ENCODE assay signal across 13 cellular contexts in genomic region chr16:56849690-56850680, GRCh38. TPM values are rescaled to one million over a fixed set of nuclear protein-coding genes. Genes with fewer than 3 reads are reported as not detected.
DNase-seq lines count a peak whose midpoint lies in the region; ATAC-seq and TF ChIP-seq lines count a peak whose summit lies in the region.
"Had no signal": no experiment of that assay in that cellular context is flagged by ENCODE, and none has a peak within 500 bp of the region (broad histone marks: within the 10 kb centered on the region; RNA-seq: fewer than 3 reads in every experiment).

No MANE protein-coding gene starts in this region.

- peak overlapping the region; percentile 78 for H3K4ac ChIP-seq in IMR-90 (ENCODE audit: low read depth, low read length)

- peaks cover 12% of the 10 kb centered on the region for H3K36me3 Mint-ChIP-seq in stimulated activated effector memory CD8-positive, alpha-beta T cell treated with anti-CD3 and anti-CD28 coated beads, Interleukin-12 subunit alpha, Interleukin-12 subunit beta, amount 100 ng/mL, for 72 hours

- DNase-seq in IMR-90 (peak; percentile 38), astrocyte of the hippocampus (ENCODE audit: low read depth, low spot score) (peak; percentile 87), SIG-M5 treated with dmso at 0.1 percent for 504 hours (lab: John Stamatoyannopoulos, UW; ENCODE audit: unreplicated experiment) (no peak), esophagus muscularis mucosa (ENCODE audit: extremely low spot score) (no peak)
- no peak for DNase-seq in stimulated activated effector memory CD8-positive, alpha-beta T cell treated with anti-CD3 and anti-CD28 coated beads, Interleukin-12 subunit alpha, Interleukin-12 subunit beta, amount 100 ng/mL, for 72 hours (ENCODE audit: low spot score in 2 of 2)
- DNase-seq: activated CD4-positive, CD25-positive, alpha-beta regulatory T cell; activated T-cell treated with anti-CD3 and anti-CD28 coated beads, Interleukin-2, amount 50 U/mL, for 72 hours; KBM-7; stimulated activated CD8-positive, alpha-beta memory T cell treated with anti-CD3 and anti-CD28 coated beads, Interleukin-4, amount 100 ng/mL, for 48 hours had no signal

- ATAC-seq in IMR-90 (ENCODE audit: low read depth): peak; percentile 35
- no peak for ATAC-seq in stimulated activated effector memory CD8-positive, alpha-beta T cell treated with anti-CD3 and anti-CD28 coated beads, Interleukin-12 subunit alpha, Interleukin-12 subunit beta, amount 100 ng/mL, for 72 hours
- no peak for ATAC-seq in GM19452 (IDR thresholded peaks at IDR 0.05; ENCODE audit: unreplicated experiment)
- ATAC-seq in GM21619 (IDR thresholded peaks at IDR 0.05; ENCODE audit: unreplicated experiment): no peak
- ATAC-seq: activated T-cell treated with anti-CD3 and anti-CD28 coated beads, Interleukin-2, amount 50 U/mL, for 72 hours; mucosa of descending colon had no signal

- no peaks in the 10 kb centered on the region for H4K20me1 ChIP-seq in IMR-90 (ENCODE audit: insufficient read depth, low read length)

- peak overlapping the region; percentile 75 for H3K23ac ChIP-seq in IMR-90 (ENCODE audit: low read depth, low read length)

- 60% methylated on average over 1 of the region's 11 CpGs; no CpG with 5 or more reads in 1 of the 2 experiments for WGBS in IMR-90 (ENCODE audit: extremely low coverage in 2 of 2, insufficient read length in 1 of 2), 2 experiments
- WGBS in esophagus muscularis mucosa: 90% methylated on average over 11 of the region's 11 CpGs

- peak overlapping the region; percentile 26 for H3K9ac ChIP-seq in IMR-90 (ENCODE audit: low read depth, low read length)

- peak overlapping the region; percentile 91 for H2BK120ac ChIP-seq in IMR-90 (ENCODE audit: low read depth, low read length)

- H2BK20ac ChIP-seq in IMR-90 (ENCODE audit: low read depth, low read length): peak overlapping the region; percentile 88

- H2BK15ac ChIP-seq in IMR-90 (ENCODE audit: low read depth, low read length): peak overlapping the region; percentile 6; the same call in 2 of the 3 replicates

- peak overlapping the region; percentile 24 to 86 for H4K8ac ChIP-seq in IMR-90 (ENCODE audit: low read depth in 2 of 2, low read length in 2 of 2)

- peak overlapping the region; percentile 82 for H3K14ac ChIP-seq in IMR-90 (replicated peaks; ENCODE audit: low read depth, low read length)

- peak overlapping the region; percentile 85 for H2AK9ac ChIP-seq in IMR-90 (replicated peaks; ENCODE audit: low read depth, low read length, poor library complexity)

- H3K9me3 ChIP-seq in IMR-90 (ENCODE audit: control insufficient read depth, insufficient read depth, low read length): no peaks in the 10 kb centered on the region
- no peaks in the 10 kb centered on the region for H3K9me3 ChIP-seq in esophagus muscularis mucosa
- H3K9me3 ChIP-seq: mucosa of descending colon had no signal

- BruUV-seq in IMR-90 (replicated peaks; lab: Mats Ljungman, UMichigan): no TSS peak

- H2BK5ac ChIP-seq in IMR-90 (ENCODE audit: low read depth, low read length, poor library complexity, severe bottlenecking): peak overlapping the region; percentile 83

- peaks cover 18% of the 10 kb centered on the region for H3K4me1 Mint-ChIP-seq in stimulated activated effector memory CD8-positive, alpha-beta T cell treated with anti-CD3 and anti-CD28 coated beads, Interleukin-12 subunit alpha, Interleukin-12 subunit beta, amount 100 ng/mL, for 72 hours

- H3K27ac Mint-ChIP-seq in stimulated activated effector memory CD8-positive, alpha-beta T cell treated with anti-CD3 and anti-CD28 coated beads, Interleukin-12 subunit alpha, Interleukin-12 subunit beta, amount 100 ng/mL, for 72 hours: peak overlapping the region; percentile 72
- H3K27ac Mint-ChIP-seq: activated T-cell treated with anti-CD3 and anti-CD28 coated beads, Interleukin-2, amount 50 U/mL, for 72 hours had no signal

- TF ChIP-seq EP300 in esophagus muscularis mucosa (IDR thresholded peaks at IDR 0.05): no peak

- peak overlapping the region; percentile 80 for H2AFZ ChIP-seq in IMR-90 (replicated peaks; ENCODE audit: low read length, poor library complexity)

- H3K56ac ChIP-seq in IMR-90 (ENCODE audit: extremely low read depth, insufficient read depth, low read length): 0 out of 2 replicates have a peak overlapping the region, but pooled peaks have one; percentile 18

- H3K27ac ChIP-seq in IMR-90 (ENCODE audit: insufficient read depth, low read length): peak overlapping the region; percentile 80
- H3K27ac ChIP-seq in layer of hippocampus (ENCODE audit: low read depth, low read length): peak overlapping the region; percentile 64
- H3K27ac ChIP-seq in esophagus muscularis mucosa (replicated peaks in 1 of 4): no peak overlapping the region

- dilution Hi-C loops in IMR-90 (cut with HindIII; ENCODE audit: low sequenced_read_pairs, unreplicated experiment): no loop called here

- peaks cover 33% of the 10 kb centered on the region for H3K4me1 ChIP-seq in IMR-90 (ENCODE audit: control insufficient read depth, insufficient read depth, low read length)
- peaks cover 0 to 19% (median 15%) of the 10 kb centered on the region in 4 donors for H3K4me1 ChIP-seq in esophagus muscularis mucosa

- no peak for TF ChIP-seq RAD21 in IMR-90 (IDR thresholded peaks at IDR 0.05; ENCODE audit: low read length)

- intact Hi-C loops in IMR-90 (cut with micrococcal nuclease) (loop anchor here (5.0 kb wide), 1 partner anchor 43 kb away; no protein-coding TSS in a partner anchor), esophagus muscularis mucosa (cut with DNase I) (no loop called here)

- peaks cover 33% of the 10 kb centered on the region for H3K9me1 ChIP-seq in IMR-90 (ENCODE audit: insufficient read depth, low read length)

- H3K36me3 ChIP-seq in IMR-90 (ENCODE audit: control insufficient read depth, insufficient read depth, low read length): no peaks in the 10 kb centered on the region
- H3K36me3 ChIP-seq in esophagus muscularis mucosa: peaks cover 0 to 9% (median 5%) of the 10 kb centered on the region in 4 donors

- H4K5ac ChIP-seq in IMR-90 (ENCODE audit: low read depth, low read length): peak overlapping the region; percentile 82

- POLR2A ChIA-PET in IMR-90 (lab: Charles Lee; ENCODE audit: unreplicated experiment): no interaction called here

- H3K4me3 Mint-ChIP-seq in stimulated activated effector memory CD8-positive, alpha-beta T cell treated with anti-CD3 and anti-CD28 coated beads, Interleukin-12 subunit alpha, Interleukin-12 subunit beta, amount 100 ng/mL, for 72 hours: no peak overlapping the region
- H3K4me3 Mint-ChIP-seq: activated T-cell treated with anti-CD3 and anti-CD28 coated beads, Interleukin-2, amount 50 U/mL, for 72 hours had no signal

- H3K9me3 Mint-ChIP-seq in stimulated activated effector memory CD8-positive, alpha-beta T cell treated with anti-CD3 and anti-CD28 coated beads, Interleukin-12 subunit alpha, Interleukin-12 subunit beta, amount 100 ng/mL, for 72 hours: no peaks in the 10 kb centered on the region
- H3K9me3 Mint-ChIP-seq: activated T-cell treated with anti-CD3 and anti-CD28 coated beads, Interleukin-2, amount 50 U/mL, for 72 hours had no signal

- peak overlapping the region; percentile 86 for H3K18ac ChIP-seq in IMR-90 (ENCODE audit: low read depth, low read length)

- no peak for TF ChIP-seq CTCF in IMR-90 (conservative IDR thresholded peaks at IDR 0.05; ENCODE audit: low read depth, low read length)
- no peak for TF ChIP-seq CTCF in esophagus muscularis mucosa (IDR thresholded peaks at IDR 0.05)

- TF ChIP-seq POLR2A in IMR-90 (IDR thresholded peaks at IDR 0.05; ENCODE audit: low read depth, low read length): no peak
- TF ChIP-seq POLR2A in esophagus muscularis mucosa (IDR thresholded peaks at IDR 0.05; ENCODE audit: low read depth): no peak

- H3K79me1 ChIP-seq in IMR-90 (ENCODE audit: low read depth in 1 of 2, low read length in 2 of 2): 0 out of 4 replicates have a peak, but pooled peaks cover 0 to 9% of the 10 kb centered on the region in 2 experiments

- no peak overlapping the region for H3K4me3 ChIP-seq in IMR-90 (ENCODE audit: insufficient read depth, low read depth, low read length)
- H3K4me3 ChIP-seq in esophagus muscularis mucosa: no peak overlapping the region
- H3K4me3 ChIP-seq: mucosa of descending colon had no signal

- H3K27me3 ChIP-seq in IMR-90 (ENCODE audit: control insufficient read depth, insufficient read depth, low read length): no peaks in the 10 kb centered on the region
- no peaks in the 10 kb centered on the region for H3K27me3 ChIP-seq in layer of hippocampus (ENCODE audit: control insufficient read depth, insufficient read depth, low read length)
- H3K27me3 ChIP-seq in esophagus muscularis mucosa: no peaks in the 10 kb centered on the region

- H3K4me2 ChIP-seq in IMR-90 (ENCODE audit: low read depth, low read length): peak overlapping the region; percentile 6; the same call in 1 of the 2 replicates

- CTCF ChIA-PET in IMR-90 (lab: Yijun Ruan, JAX): no interaction called here

- peak overlapping the region; percentile 90 for H4K91ac ChIP-seq in IMR-90 (ENCODE audit: insufficient read depth, low read depth, low read length)

- peak overlapping the region; percentile 78 for H2AK5ac ChIP-seq in IMR-90 (ENCODE audit: low read depth, low read length)

- in situ Hi-C loops in IMR-90 (cut with MboI; ENCODE audit: low sequenced_read_pairs): no loop called here

TF ChIP-seq in IMR-90, 13 proteins besides CTCF, POLR2A, EP300 and RAD21:
- no peak for TF ChIP-seq CHD1 (IDR thresholded peaks at IDR 0.05; ENCODE audit: low read depth, low read length)

RNA-seq across cellular contexts. Expression of gene SLC12A3, which starts 15.0 kb away (rescaled TPM):
- total RNA-seq in IMR-90 (2012; rRNA removed) (not detected in 2 replicates), esophagus muscularis mucosa (not detected)
- polyA plus RNA-seq in IMR-90 (2012; rRNA removed): not detected in 2 replicates
- not detected in 2 replicates for polyA plus RNA-seq in IMR-90 (2012; cell fraction: cytosol; rRNA removed)
- polyA plus RNA-seq in IMR-90 (2012; cell fraction: nucleus; rRNA removed; ENCODE audit: low replicate concordance): not detected in 2 replicates
- total RNA-seq: activated T-cell treated with anti-CD3 and anti-CD28 coated beads, Interleukin-2, amount 50 U/mL, for 72 hours; mucosa of descending colon had no signal

Comparison
In these comparisons a context has a peak if more than half of its experiments do, and no peak if none do; other contexts are left out.
1. DNase-seq: peak in IMR-90 (single experiment) and astrocyte of the hippocampus (single experiment); none in stimulated activated effector memory CD8-positive, alpha-beta T cell treated with anti-CD3 and anti-CD28 coated beads, Interleukin-12 subunit alpha, Interleukin-12 subunit beta, amount 100 ng/mL, for 72 hours (0 of 2), SIG-M5 treated with dmso at 0.1 percent for 504 hours (single experiment) and esophagus muscularis mucosa (single experiment).
2. H3K27ac ChIP-seq: peak in IMR-90 (single experiment) and layer of hippocampus (single experiment); none in esophagus muscularis mucosa (0 of 4).